In the genomic region with DNA sequence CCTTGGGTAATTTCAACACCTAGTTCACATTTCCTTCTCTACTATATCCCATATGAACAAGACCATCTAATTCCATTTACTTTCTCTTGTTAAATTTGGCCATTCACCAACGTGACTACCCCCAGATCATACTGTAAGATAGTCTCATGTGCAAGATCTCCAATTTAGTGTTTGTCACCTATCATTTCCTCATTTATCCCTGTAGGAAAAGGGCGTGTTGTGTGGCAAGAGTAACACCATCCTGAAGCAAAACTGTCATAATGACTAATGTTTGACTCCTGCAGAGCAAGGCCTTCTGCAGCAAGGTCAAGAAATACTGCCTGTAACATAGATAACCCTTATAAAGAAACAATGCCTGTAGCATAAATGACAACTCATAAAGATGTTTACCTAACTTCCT, we compare ENCODE assay signal across 23 cellular contexts.
"Had no signal": no experiment of that assay in that cellular context is flagged by ENCODE, and none has a peak within 500 bp of the region (broad histone marks: within the 10 kb centered on the region; RNA-seq: fewer than 3 reads in every experiment).

No MANE protein-coding gene starts in this region.

- H3K4me3 ChIP-seq: PC-9, Peyer's patch, SJCRH30 had no signal

- H3K4me2 ChIP-seq: KMS-11, PC-9 had no signal

- H3K9me3 ChIP-seq: Peyer's patch, SJCRH30 had no signal

- H2AFZ ChIP-seq: PC-9 had no signal

- FAIRE-seq: HepG2 had no signal

- H3K4me1 ChIP-seq: Peyer's patch, SJCRH30 had no signal

- H3K27ac ChIP-seq: KMS-11, PC-9, Peyer's patch, SJCRH30 had no signal

- ATAC-seq: HepG2, Right ventricle myocardium inferior, SK-N-SH treated with all-trans-retinoic acid at 6 μM for 48 hours had no signal

- H3K9ac ChIP-seq: KMS-11 had no signal

- DNase-seq: IMR-90, Kasumi-1, MV-4-11, NCI-H1092, NCI-H1105 treated with DMSO at 0.1 percent for 48 hours, NCI-H1417 treated with DMSO at 0.1 percent for 48 hours, NCI-H146, NCI-H1694 treated with DMSO at 0.1 percent for 48 hours, NCI-H1930, NCI-H2081, NCI-H2107, NCI-H524, NCI-H69, NCI-H774, OCI-M1, PC-9, Peyer's patch, SHP77 treated with DMSO at 0.1 percent for 48 hours, SJCRH30 had no signal

- H3K27me3 ChIP-seq: Peyer's patch, SJCRH30 had no signal
